In the genomic region with DNA sequence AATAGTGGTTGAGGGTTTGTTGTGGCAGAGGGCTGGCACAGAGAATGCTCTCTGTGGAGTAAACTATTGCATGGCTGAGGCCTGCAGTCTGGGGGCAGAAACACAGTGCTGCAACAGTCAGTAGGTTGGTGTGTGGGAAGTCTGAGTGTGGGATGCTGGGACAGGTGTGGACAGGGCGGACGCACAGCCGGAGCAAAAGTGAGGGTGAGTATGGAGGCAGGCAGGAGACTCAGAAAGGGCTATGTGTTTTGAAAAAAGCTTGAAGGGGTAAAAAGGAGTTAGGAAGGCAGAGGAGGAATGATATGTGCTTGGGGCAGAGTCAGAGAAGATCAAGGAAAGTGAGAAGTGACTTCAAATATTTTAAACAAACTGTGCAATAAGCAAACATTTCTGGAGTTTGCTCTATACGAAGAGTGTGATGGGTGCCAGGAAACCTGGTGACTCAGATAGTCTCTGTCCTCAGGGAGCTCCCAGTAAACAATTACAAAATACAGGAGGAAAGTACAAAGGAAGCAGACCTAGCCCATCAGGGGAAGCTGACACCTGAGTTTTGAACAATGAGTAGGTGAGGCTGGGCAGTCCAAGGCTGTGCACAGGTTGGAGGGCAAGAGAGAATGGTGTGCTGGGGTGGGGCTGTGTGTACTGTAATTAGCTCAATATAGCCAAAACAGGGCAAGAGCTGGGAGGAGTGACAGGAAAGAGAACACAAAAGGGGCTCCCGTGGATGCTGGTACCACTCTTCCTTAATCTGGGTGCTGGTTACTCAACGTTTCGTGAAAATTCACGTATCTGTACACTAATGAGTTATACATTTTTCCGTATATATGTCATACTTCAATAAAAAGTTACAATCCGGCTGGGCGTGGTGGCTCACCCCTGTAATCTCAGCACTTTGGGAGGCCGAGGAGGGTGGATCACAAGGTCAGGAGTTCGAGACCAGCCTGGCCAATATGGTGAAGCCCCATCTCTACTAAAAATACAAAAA, we compare ENCODE assay signal across 13 cellular contexts. TPM values are rescaled to one million over a fixed set of nuclear protein-coding genes. Genes with fewer than 3 reads are reported as not detected.
DNase-seq lines count a peak whose midpoint lies in the region; ATAC-seq and TF ChIP-seq lines count a peak whose summit lies in the region.
"Had no signal": no experiment of that assay in that cellular context is flagged by ENCODE, and none has a peak within 500 bp of the region (broad histone marks: within the 10 kb centered on the region; RNA-seq: fewer than 3 reads in every experiment).

No MANE protein-coding gene starts in this region.

- no peaks in the 10 kb centered on the region for H3K79me2 ChIP-seq in GM23248 (ENCODE audit: insufficient read depth)

- H3K4me1 Mint-ChIP-seq in effector memory CD8-positive, alpha-beta T cell (ENCODE audit: low read depth in 2 of 2): peaks cover 17 to 25% of the 10 kb centered on the region in 2 donors
- peaks cover 23 to 41% of the 10 kb centered on the region in 2 donors for H3K4me1 Mint-ChIP-seq in natural killer cell treated with Interleukin-12 subunit alpha and Interleukin-12 subunit beta and Interleukin-15 and Interleukin-18, amount 100 ng/mL, for 72 hours (ENCODE audit: low read depth in 2 of 2)

- H3K4me2 ChIP-seq in GM23248 (ENCODE audit: unreplicated experiment): no peak overlapping the region

- no peak overlapping the region for H2AFZ ChIP-seq in GM23248

- H3K9ac ChIP-seq in GM23248: no peak overlapping the region

- no peaks in the 10 kb centered on the region for H3K9me3 Mint-ChIP-seq in effector memory CD8-positive, alpha-beta T cell
- no peaks in the 10 kb centered on the region for H3K9me3 Mint-ChIP-seq in natural killer cell treated with Interleukin-12 subunit alpha and Interleukin-12 subunit beta and Interleukin-15 and Interleukin-18, amount 100 ng/mL, for 72 hours
- H3K9me3 Mint-ChIP-seq: activated naive CD8-positive, alpha-beta T cell treated with anti-CD3 and anti-CD28 coated beads for 36 hours had no signal

- no peak for TF ChIP-seq POLR2A in NB4 (IDR thresholded peaks at IDR 0.05; ENCODE audit: extremely low read depth, insufficient read length)

- no peaks in the 10 kb centered on the region for H3K27me3 ChIP-seq in GM23248 (replicated peaks; ENCODE audit: insufficient read depth)

- peaks cover 11% of the 10 kb centered on the region for H3F3A ChIP-seq in GM23248 (ENCODE audit: insufficient read depth)

- no peak for TF ChIP-seq CTCF in NB4 (IDR thresholded peaks at IDR 0.05; ENCODE audit: low read depth, low read length)

- peak; percentile 28 for ATAC-seq in effector memory CD8-positive, alpha-beta T cell (replicated peaks)
- ATAC-seq in natural killer cell treated with Interleukin-12 subunit alpha and Interleukin-12 subunit beta and Interleukin-15 and Interleukin-18, amount 100 ng/mL, for 72 hours: peak in 1 of 2 donors; percentile 23

- H3K4me1 ChIP-seq in GM23248 (ENCODE audit: insufficient read depth): no peaks in the 10 kb centered on the region
- H3K4me1 ChIP-seq: prostate gland had no signal

- in situ Hi-C loops in GM23248 (cut with MboI): no loop called here
- in situ Hi-C loops in KBM-7 (cut with MboI; ENCODE audit: low pct_unique_long_range_greater_than_20kb, low sequenced_read_pairs): no loop called here

- no peak overlapping the region for H3K4me3 ChIP-seq in GM23248
- H3K4me3 ChIP-seq in NB4 (ENCODE audit: low read depth, low read length): no peak overlapping the region
- H3K4me3 ChIP-seq: lung, prostate gland had no signal

- WGBS in GM23248 (ENCODE audit: low coverage in 1 of 2, low lambda C conversion rate in 2 of 2, missing lambda C conversion rate in 2 of 2), 2 experiments: 87 to 91% methylated on average over 13 of the region's 13 CpGs

- DNase-seq in GM23248 (peak; percentile 70), NB4 (ENCODE audit: low read depth) (peak; percentile 39), AG08396 (ENCODE audit: low spot score) (no peak), medulla oblongata (ENCODE audit: extremely low spot score) (no peak), KBM-7 (no peak)
- DNase-seq in effector memory CD8-positive, alpha-beta T cell: no peak
- no peak for DNase-seq in natural killer cell treated with Interleukin-12 subunit alpha and Interleukin-12 subunit beta and Interleukin-15 and Interleukin-18, amount 100 ng/mL, for 72 hours (ENCODE audit: low spot score)
- DNase-seq: activated CD4-positive, alpha-beta T cell treated with anti-CD3 and anti-CD28 coated beads for 1 hour; activated naive CD8-positive, alpha-beta T cell treated with anti-CD3 and anti-CD28 coated beads for 36 hours; NCI-H446 treated with DMSO at 0.1 percent for 48 hours; stimulated activated CD4-positive, alpha-beta T cell treated with anti-CD3 and anti-CD28 coated beads, Interleukin-4, amount 100 ng/mL, for 24 hours had no signal

- H3K36me3 ChIP-seq in GM23248 (ENCODE audit: low read depth): no peaks in the 10 kb centered on the region
- H3K36me3 ChIP-seq: prostate gland had no signal

- H3K27ac Mint-ChIP-seq in effector memory CD8-positive, alpha-beta T cell: peak overlapping the region; percentile 71 to 90
- peak overlapping the region; percentile 18 to 23 for H3K27ac Mint-ChIP-seq in natural killer cell treated with Interleukin-12 subunit alpha and Interleukin-12 subunit beta and Interleukin-15 and Interleukin-18, amount 100 ng/mL, for 72 hours
- H3K27ac Mint-ChIP-seq: activated naive CD8-positive, alpha-beta T cell treated with anti-CD3 and anti-CD28 coated beads for 36 hours had no signal

- no peaks in the 10 kb centered on the region for H4K20me1 ChIP-seq in GM23248 (ENCODE audit: insufficient read depth)

- H3K36me3 Mint-ChIP-seq in effector memory CD8-positive, alpha-beta T cell (ENCODE audit: insufficient read depth): peaks cover 19% of the 10 kb centered on the region
- peaks cover 8% of the 10 kb centered on the region for H3K36me3 Mint-ChIP-seq in natural killer cell treated with Interleukin-12 subunit alpha and Interleukin-12 subunit beta and Interleukin-15 and Interleukin-18, amount 100 ng/mL, for 72 hours

- H3K9me2 ChIP-seq in GM23248 (ENCODE audit: insufficient read depth): no peaks in the 10 kb centered on the region

- no peak overlapping the region for H3K27ac ChIP-seq in GM23248
- H3K27ac ChIP-seq: prostate gland had no signal

- H3K9me3 ChIP-seq in GM23248 (ENCODE audit: low read depth): no peaks in the 10 kb centered on the region
- H3K9me3 ChIP-seq: prostate gland had no signal

- H3K27me3 Mint-ChIP-seq in effector memory CD8-positive, alpha-beta T cell: no peaks in the 10 kb centered on the region
- no peaks in the 10 kb centered on the region for H3K27me3 Mint-ChIP-seq in natural killer cell treated with Interleukin-12 subunit alpha and Interleukin-12 subunit beta and Interleukin-15 and Interleukin-18, amount 100 ng/mL, for 72 hours
- H3K27me3 Mint-ChIP-seq: activated naive CD8-positive, alpha-beta T cell treated with anti-CD3 and anti-CD28 coated beads for 36 hours had no signal

- H3K4me3 Mint-ChIP-seq in effector memory CD8-positive, alpha-beta T cell: peak overlapping the region; percentile 51 to 80
- peak overlapping the region; percentile 38 for H3K4me3 Mint-ChIP-seq in natural killer cell treated with Interleukin-12 subunit alpha and Interleukin-12 subunit beta and Interleukin-15 and Interleukin-18, amount 100 ng/mL, for 72 hours
- H3K4me3 Mint-ChIP-seq: activated naive CD8-positive, alpha-beta T cell treated with anti-CD3 and anti-CD28 coated beads for 36 hours had no signal

RNA-seq across cellular contexts. Expression of gene PIGU, which starts 55.2 kb away (rescaled TPM):
- 12.5 and 21.6 TPM in 2 replicates for total RNA-seq in GM23248 (2014; rRNA removed; shearing (Covaris generic))
- 19.7 and 21.2 TPM in 2 replicates for polyA plus RNA-seq in GM23248 (2016; fragmentation: Nextera tagmentation; extraction: Ambion mirVana)
- total RNA-seq in natural killer cell treated with Interleukin-12 subunit alpha and Interleukin-12 subunit beta and Interleukin-15 and Interleukin-18, amount 100 ng/mL, for 72 hours: 10 to 100 TPM; 20.1 to 20.6 TPM

Comparison
In these comparisons a context has a peak if more than half of its experiments do, and no peak if none do; other contexts are left out.
1. DNase-seq: peak in GM23248 (single experiment) and NB4 (single experiment); none in effector memory CD8-positive, alpha-beta T cell (0 of 3), natural killer cell treated with Interleukin-12 subunit alpha and Interleukin-12 subunit beta and Interleukin-15 and Interleukin-18, amount 100 ng/mL, for 72 hours (single experiment), AG08396 (single experiment), medulla oblongata (single experiment) and KBM-7 (single experiment).